Comparison of ENCODE assay signal across 23 cellular contexts in genomic region chr19:30102666-30103065, GRCh38.
"Had no signal": no experiment of that assay in that cellular context is flagged by ENCODE, and none has a peak within 500 bp of the region (broad histone marks: within the 10 kb centered on the region; RNA-seq: fewer than 3 reads in every experiment).

No MANE protein-coding gene starts in this region.

- H3K27ac ChIP-seq: heart left ventricle, left lung, lower lobe of right lung, parathyroid adenoma, right atrium auricular region, right lobe of liver, suprapubic skin, tibial nerve, vagina had no signal

- FAIRE-seq: islet of Langerhans, kidney had no signal

- DNase-seq: immature natural killer cell; kidney; left colon; left lung; lower lobe of right lung; mammary epithelial cell; mesenchymal stem cell; naive thymus-derived CD8-positive, alpha-beta T cell; right lobe of liver; stimulated activated CD4-positive, alpha-beta T cell treated with anti-CD3 and anti-CD28 coated beads, Interleukin-1b, Interleukin-23, amount 100 ng/mL, for 48 hours; stimulated activated CD4-positive, alpha-beta T cell treated with anti-CD3 and anti-CD28 coated beads, Interleukin-2, amount 100 ng/mL, for 48 hours; stimulated activated CD4-positive, alpha-beta T cell treated with anti-CD3 and anti-CD28 coated beads, Interleukin-4, amount 100 ng/mL, for 4 hours; stimulated activated CD8-positive, alpha-beta memory T cell treated with anti-CD3 and anti-CD28 coated beads, Interleukin-4, amount 100 ng/mL, for 48 hours; stimulated activated naive CD4-positive, alpha-beta T cell treated with Interleukin-2 at 50 U/mL for 16 hours; stimulated activated naive CD8-positive, alpha-beta T cell treated with anti-CD3 and anti-CD28 coated beads, Interleukin-15, amount 100 ng/mL, for 72 hours had no signal

- ATAC-seq: heart left ventricle; left colon; left lung; lower lobe of right lung; naive thymus-derived CD8-positive, alpha-beta T cell; right lobe of liver; stimulated activated memory B cell treated with anti-CD40 and anti-IgM and Interleukin-4, amounts not matched to agents 10 μg/mL and 1 μg/mL and 100 μg/mL, for 72 hours; stimulated activated naive CD8-positive, alpha-beta T cell treated with anti-CD3 and anti-CD28 coated beads, Interleukin-15, amount 100 ng/mL, for 72 hours had no signal

- H3K27me3 ChIP-seq: right atrium auricular region, right lobe of liver, tibial nerve, vagina had no signal
